1 cellular context compared by ENCODE assay signal in the genomic region with DNA sequence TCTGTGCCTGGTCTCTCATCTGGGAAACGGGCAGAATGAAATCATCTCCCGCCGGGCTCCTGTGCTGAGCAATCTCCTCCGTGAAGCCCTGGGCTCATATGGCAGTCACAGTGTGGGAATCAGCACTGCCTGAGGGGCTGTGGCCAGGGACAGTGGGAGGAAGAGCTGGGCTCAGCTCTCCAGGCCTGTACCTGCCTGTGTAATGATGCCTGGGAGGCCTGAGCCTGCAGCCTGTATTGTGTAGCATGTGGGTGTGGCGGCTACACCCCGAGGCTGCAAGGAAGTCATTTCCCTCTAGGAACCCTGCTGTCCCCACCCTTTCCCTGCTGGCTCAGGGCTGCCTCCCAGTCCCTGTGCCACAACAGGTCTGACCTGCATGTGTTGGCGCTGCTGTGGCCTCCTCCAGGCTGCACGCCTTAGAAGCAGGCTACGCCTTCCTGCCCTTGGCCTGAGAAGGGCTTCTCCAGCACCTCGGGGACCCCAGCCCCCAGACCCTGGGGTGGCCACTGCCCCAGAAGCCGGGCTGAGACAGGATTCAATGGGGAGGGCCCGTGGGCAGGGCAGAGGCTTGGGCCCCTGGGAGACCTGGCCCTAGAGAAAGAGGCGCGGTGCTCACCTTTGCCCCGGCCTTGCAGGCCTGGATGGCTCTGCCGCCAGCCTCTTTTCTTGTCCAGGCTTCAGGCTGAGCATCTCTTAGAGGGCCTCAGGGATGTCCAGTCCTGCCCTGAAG.
TF ChIP-seq lines count a peak whose summit lies in the region.

No MANE protein-coding gene starts in this region.

TF ChIP-seq in SK-N-SH, 30 proteins besides CTCF, POLR2A, EP300 and RAD21 (continued from another document):
- no peak for TF ChIP-seq TAF1 (IDR thresholded peaks at IDR 0.05; ENCODE audit: borderline replicate concordance, low read depth, low read length)
- no peak for TF ChIP-seq NFIC (IDR thresholded peaks at IDR 0.05; ENCODE audit: borderline replicate concordance)
- TF ChIP-seq FOXM1 (IDR thresholded peaks at IDR 0.05; ENCODE audit: low read depth): no peak
- no peak for TF ChIP-seq MXI1 (IDR thresholded peaks at IDR 0.05; ENCODE audit: low read depth, low read length)
- no peak for TF ChIP-seq YY1 (IDR thresholded peaks at IDR 0.05; ENCODE audit: low read depth)
